1 cellular context compared by ENCODE assay signal in genomic region chr5:6220346-6221088, GRCh38.
TF ChIP-seq lines count a peak whose summit lies in the region.

No MANE protein-coding gene starts in this region.

TF ChIP-seq in HepG2, 621 proteins besides CTCF, POLR2A, EP300 and RAD21 (continued from another document and continues in another):
- no peak for TF ChIP-seq HMGXB3 (CRISPR knock-in tag; IDR thresholded peaks at IDR 0.05; ENCODE audit: borderline replicate concordance)
- TF ChIP-seq RBFOX2 (IDR thresholded peaks at IDR 0.05; ENCODE audit: low read depth, low read length) = 0 out of 2 replicates have a peak, but pooled peaks have one; percentile 24
- TF ChIP-seq MATR3 (CRISPR knock-in tag; IDR thresholded peaks at IDR 0.05) = no peak
- TF ChIP-seq ZNF883 (CRISPR knock-in tag; IDR thresholded peaks at IDR 0.05; ENCODE audit: not compliant biosample characterization) = no peak
- no peak for TF ChIP-seq ZBTB7B (CRISPR knock-in tag; IDR thresholded peaks at IDR 0.05)
- TF ChIP-seq ZNF484 (CRISPR knock-in tag; IDR thresholded peaks at IDR 0.05; ENCODE audit: borderline replicate concordance, low read depth) = no peak
- no peak for TF ChIP-seq E2F1 (CRISPR knock-in tag; IDR thresholded peaks at IDR 0.05)
- TF ChIP-seq ERF (CRISPR knock-in tag; IDR thresholded peaks at IDR 0.05) = 0 out of 2 replicates have a peak, but pooled peaks have one; percentile 25
- no peak for TF ChIP-seq ZNF44 (CRISPR knock-in tag; IDR thresholded peaks at IDR 0.05)
- TF ChIP-seq ZNF264 (CRISPR knock-in tag; IDR thresholded peaks at IDR 0.05) = peak; percentile 78
- 0 out of 2 replicates have a peak, but pooled peaks have one; percentile 35 for TF ChIP-seq FOXK1 (CRISPR knock-in tag; IDR thresholded peaks at IDR 0.05; ENCODE audit: borderline replicate concordance, low read depth)
- no peak for TF ChIP-seq HINFP (CRISPR knock-in tag; IDR thresholded peaks at IDR 0.05; ENCODE audit: low read depth)
- TF ChIP-seq NBN (conservative IDR thresholded peaks at IDR 0.05) = no peak
- TF ChIP-seq CBX1 (IDR thresholded peaks at IDR 0.05; ENCODE audit: low read depth) = peak; percentile 53
- TF ChIP-seq, protein P1, sequence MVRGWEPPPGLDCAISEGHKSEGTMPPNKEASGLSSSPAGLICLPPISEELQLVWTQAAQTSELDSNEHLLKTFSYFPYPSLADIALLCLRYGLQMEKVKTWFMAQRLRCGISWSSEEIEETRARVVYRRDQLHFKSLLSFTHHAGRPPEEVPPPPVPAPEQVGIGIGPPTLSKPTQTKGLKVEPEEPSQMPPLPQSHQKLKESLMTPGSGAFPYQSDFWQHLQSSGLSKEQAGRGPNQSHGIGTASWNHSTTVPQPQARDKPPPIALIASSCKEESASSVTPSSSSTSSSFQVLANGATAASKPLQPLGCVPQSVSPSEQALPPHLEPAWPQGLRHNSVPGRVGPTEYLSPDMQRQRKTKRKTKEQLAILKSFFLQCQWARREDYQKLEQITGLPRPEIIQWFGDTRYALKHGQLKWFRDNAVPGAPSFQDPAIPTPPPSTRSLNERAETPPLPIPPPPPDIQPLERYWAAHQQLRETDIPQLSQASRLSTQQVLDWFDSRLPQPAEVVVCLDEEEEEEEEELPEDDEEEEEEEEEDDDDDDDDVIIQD (CRISPR knock-in tag; IDR thresholded peaks at IDR 0.05; ENCODE audit: low read depth) = peak; percentile 51; the same call in 1 of the 2 replicates
- TF ChIP-seq ZBTB26 (CRISPR knock-in tag; IDR thresholded peaks at IDR 0.05; ENCODE audit: borderline replicate concordance) = 0 out of 2 replicates have a peak, but pooled peaks have one; percentile 32
- peak; percentile 13; the same call in 1 of the 2 replicates for TF ChIP-seq DRAP1 (CRISPR knock-in tag; IDR thresholded peaks at IDR 0.05)
- TF ChIP-seq FOSL1 (CRISPR knock-in tag; IDR thresholded peaks at IDR 0.05; ENCODE audit: borderline replicate concordance) = no peak
- TF ChIP-seq, protein P2, sequence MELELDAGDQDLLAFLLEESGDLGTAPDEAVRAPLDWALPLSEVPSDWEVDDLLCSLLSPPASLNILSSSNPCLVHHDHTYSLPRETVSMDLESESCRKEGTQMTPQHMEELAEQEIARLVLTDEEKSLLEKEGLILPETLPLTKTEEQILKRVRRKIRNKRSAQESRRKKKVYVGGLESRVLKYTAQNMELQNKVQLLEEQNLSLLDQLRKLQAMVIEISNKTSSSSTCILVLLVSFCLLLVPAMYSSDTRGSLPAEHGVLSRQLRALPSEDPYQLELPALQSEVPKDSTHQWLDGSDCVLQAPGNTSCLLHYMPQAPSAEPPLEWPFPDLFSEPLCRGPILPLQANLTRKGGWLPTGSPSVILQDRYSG (CRISPR knock-in tag; IDR thresholded peaks at IDR 0.05) = no peak
- no peak for TF ChIP-seq NFIB (CRISPR knock-in tag; IDR thresholded peaks at IDR 0.05; ENCODE audit: borderline replicate concordance)
- TF ChIP-seq RNF2 (conservative IDR thresholded peaks at IDR 0.05; ENCODE audit: low read depth) = 0 out of 2 replicates have a peak, but pooled peaks have one; percentile 37
- no peak for TF ChIP-seq ZSCAN22 (CRISPR knock-in tag; IDR thresholded peaks at IDR 0.05)
- TF ChIP-seq ZKSCAN5 (CRISPR knock-in tag; IDR thresholded peaks at IDR 0.05) = no peak
- peak; percentile 71; the same call in 1 of the 2 replicates for TF ChIP-seq ZNF772 (CRISPR knock-in tag; IDR thresholded peaks at IDR 0.05)
- no peak for TF ChIP-seq ZHX1 (CRISPR knock-in tag; IDR thresholded peaks at IDR 0.05; ENCODE audit: low read depth)
- no peak for TF ChIP-seq MLXIP (CRISPR knock-in tag; IDR thresholded peaks at IDR 0.05; ENCODE audit: borderline replicate concordance)
- no peak for TF ChIP-seq DMTF1 (CRISPR knock-in tag; IDR thresholded peaks at IDR 0.05)
- no peak for TF ChIP-seq ZNF503 (CRISPR knock-in tag; IDR thresholded peaks at IDR 0.05)
- TF ChIP-seq FOXK2 (IDR thresholded peaks at IDR 0.05) = no peak
- TF ChIP-seq ZNF383 (CRISPR knock-in tag; IDR thresholded peaks at IDR 0.05; ENCODE audit: borderline replicate concordance) = no peak
- TF ChIP-seq KLF13 (CRISPR knock-in tag; IDR thresholded peaks at IDR 0.05) = no peak
- TF ChIP-seq TAF1 (CRISPR knock-in tag; IDR thresholded peaks at IDR 0.05) = no peak; the same call in 1 of the 2 replicates
